In the genomic region with DNA sequence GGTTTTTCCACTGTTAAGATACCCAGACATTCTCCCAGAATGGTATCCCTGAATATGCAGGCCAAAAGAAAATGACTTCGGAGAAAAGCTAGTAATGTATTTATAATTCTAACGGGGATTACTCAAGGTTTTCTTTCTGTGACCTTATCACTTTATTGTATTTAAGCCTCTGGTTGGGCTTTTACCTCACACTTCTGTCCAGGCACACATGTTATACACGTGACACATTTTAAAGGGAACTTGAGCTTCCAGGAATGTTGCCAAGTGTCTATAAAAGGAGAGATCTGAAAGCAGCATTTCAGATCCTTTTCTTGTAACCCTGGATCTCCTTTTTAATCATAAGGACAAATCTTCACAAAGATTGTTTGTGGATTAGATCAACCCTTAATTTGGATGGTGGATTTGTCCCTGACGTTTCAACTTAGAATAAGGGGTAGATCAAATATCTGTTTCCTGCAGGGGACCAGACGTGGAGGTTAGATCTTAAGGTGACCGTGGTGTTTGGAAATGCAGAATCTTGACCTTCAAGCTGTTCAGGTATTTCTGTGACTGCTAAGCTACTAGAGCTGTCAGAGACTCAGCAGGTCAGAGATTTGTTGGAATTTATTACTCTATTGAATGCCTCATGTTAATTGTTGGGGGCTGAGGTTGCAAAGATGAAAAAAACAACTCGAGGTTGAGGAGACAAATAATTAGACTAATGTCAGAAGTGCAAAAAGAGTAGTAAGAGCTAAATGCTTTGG, we compare ENCODE assay signal across 8 cellular contexts. TPM values are rescaled to one million over a fixed set of nuclear protein-coding genes. Genes with fewer than 3 reads are reported as not detected.
A peak's percentile ranks its signal among the peaks of the same experiment; 100 is the strongest.
DNase-seq lines count a peak whose midpoint lies in the region; ATAC-seq and TF ChIP-seq lines count a peak whose summit lies in the region.

No MANE protein-coding gene starts in this region.

- no peaks in the 10 kb centered on the region for H3K9me3 ChIP-seq in HAP-1
- no peaks in the 10 kb centered on the region for H3K9me3 ChIP-seq in SK-N-MC (ENCODE audit: low read depth, low read length)
- no peaks in the 10 kb centered on the region for H3K9me3 ChIP-seq in esophagus muscularis mucosa
- no peaks in the 10 kb centered on the region for H3K9me3 ChIP-seq in trophoblast cell (ENCODE audit: insufficient read depth, low read depth, low read length)

- in situ Hi-C loops in HAP-1 (cut with MboI; ENCODE audit: low sequenced_read_pairs) = no loop called here

- no peak overlapping the region for H2AK5ac ChIP-seq in trophoblast cell (ENCODE audit: low read length)

- H2BK12ac ChIP-seq in trophoblast cell (ENCODE audit: low read length) = no peak overlapping the region

- H3K27ac ChIP-seq in SK-N-MC = 0 out of 2 replicates have a peak overlapping the region, but pooled peaks have one; percentile 37
- peak overlapping the region; percentile 96 to 99 (median 98) for H3K27ac ChIP-seq in esophagus muscularis mucosa (replicated peaks in 1 of 4)
- peak overlapping the region; percentile 5 for H3K27ac ChIP-seq in trophoblast cell (ENCODE audit: low read depth, low read length)

- intact Hi-C loops in esophagus muscularis mucosa (cut with DNase I) = no loop called here

- H3K4me3 ChIP-seq in HAP-1 = no peak overlapping the region
- peak overlapping the region; percentile 93 for H3K4me3 ChIP-seq in SK-N-MC
- H3K4me3 ChIP-seq in esophagus muscularis mucosa = peak overlapping the region; percentile 77 to 96 (median 90)
- H3K4me3 ChIP-seq in trophoblast cell (ENCODE audit: low read depth, low read length) = no peak overlapping the region

- H3K18ac ChIP-seq in trophoblast cell (ENCODE audit: low read length) = no peak overlapping the region

- peak; percentile 46 for DNase-seq in AG08395 (ENCODE audit: low spot score)
- peak; percentile 52 to 93 for DNase-seq in HAP-1 (ENCODE audit: low spot score in 2 of 2)
- DNase-seq in SK-N-MC (ENCODE audit: low read depth, low spot score) = no peak
- DNase-seq in esophagus muscularis mucosa (ENCODE audit: extremely low spot score) = no peak
- DNase-seq in trophoblast cell = peak in 1 of 2 donors; percentile 66
- no peak for DNase-seq in NK-92 treated with Interleukin-12 subunit alpha and Interleukin-12 subunit beta, amount 100 ng/mL, for 24 hours (lab: John Stamatoyannopoulos, UW)
- no peak for DNase-seq in T1000 (lab: John Stamatoyannopoulos, UW)

- H3K4me1 ChIP-seq in HAP-1 (peaks cover 26% of the 10 kb centered on the region), esophagus muscularis mucosa (peaks cover 63 to 76% (median 72%) of the 10 kb centered on the region in 4 donors), trophoblast cell (ENCODE audit: control insufficient read depth in 1 of 2, insufficient read depth in 2 of 2, low read length in 2 of 2) (peaks cover 4 to 9% of the 10 kb centered on the region in 2 experiments)

- peak overlapping the region; percentile 86 for H3K9ac ChIP-seq in SK-N-MC (ENCODE audit: insufficient read length)
- no peak overlapping the region for H3K9ac ChIP-seq in trophoblast cell (ENCODE audit: low read length)

- H3K79me1 ChIP-seq in trophoblast cell (ENCODE audit: low read length) = peaks cover 14% of the 10 kb centered on the region

- H3K36me3 ChIP-seq in HAP-1 (replicated peaks) (no peaks in the 10 kb centered on the region), SK-N-MC (ENCODE audit: insufficient read depth, low read length) (no peaks in the 10 kb centered on the region), esophagus muscularis mucosa (no peaks in the 10 kb centered on the region), trophoblast cell (ENCODE audit: control insufficient read depth in 1 of 2, insufficient read depth in 2 of 2, low read length in 2 of 2) (no peaks in the 10 kb centered on the region)

- H4K8ac ChIP-seq in trophoblast cell (ENCODE audit: low read depth, low read length) = no peak overlapping the region

- ATAC-seq in esophagus mucosa = no peak

- H3K79me2 ChIP-seq in trophoblast cell (ENCODE audit: control insufficient read depth, insufficient read depth, low read length, poor library complexity) = peaks cover 14% of the 10 kb centered on the region

- TF ChIP-seq EP300 in esophagus muscularis mucosa (IDR thresholded peaks at IDR 0.05) = no peak

- H4K91ac ChIP-seq in trophoblast cell (ENCODE audit: low read depth, low read length) = no peak overlapping the region

- no peak overlapping the region for H2BK5ac ChIP-seq in trophoblast cell (ENCODE audit: low read depth, low read length, poor library complexity)

- TF ChIP-seq CTCF in esophagus muscularis mucosa (IDR thresholded peaks at IDR 0.05) = no peak

- no peak overlapping the region for H2AFZ ChIP-seq in trophoblast cell (ENCODE audit: insufficient read depth, low read length, poor library complexity)

- 13% methylated on average over 7 of the region's 7 CpGs for WGBS in esophagus muscularis mucosa
- WGBS in trophoblast cell (ENCODE audit: extremely low coverage, insufficient coverage, insufficient read length) = no CpG with 5 or more reads among the region's 7 CpGs

- no peak overlapping the region for H3K4ac ChIP-seq in trophoblast cell (ENCODE audit: low read depth, low read length)

- H3K4me2 ChIP-seq in trophoblast cell (ENCODE audit: low read length) = peak overlapping the region; percentile 67

- no peak overlapping the region for H4K12ac ChIP-seq in trophoblast cell (ENCODE audit: low read depth, low read length)

- no peak for TF ChIP-seq POLR2A in esophagus muscularis mucosa (IDR thresholded peaks at IDR 0.05; ENCODE audit: low read depth)

- H2BK120ac ChIP-seq in trophoblast cell (ENCODE audit: insufficient read depth, low read length, poor library complexity) = no peak overlapping the region

- no peak overlapping the region for H3K23ac ChIP-seq in trophoblast cell (ENCODE audit: low read length)

- no peak overlapping the region for H3K14ac ChIP-seq in trophoblast cell (ENCODE audit: low read length)

- H3K27me3 ChIP-seq in HAP-1 (ENCODE audit: low read depth) (no peaks in the 10 kb centered on the region), esophagus muscularis mucosa (no peaks in the 10 kb centered on the region), trophoblast cell (ENCODE audit: insufficient read depth, low read length) (no peaks in the 10 kb centered on the region)

RNA-seq across cellular contexts. Expression of a gene that starts 1.5 kb away (rescaled TPM):
- total RNA-seq in esophagus muscularis mucosa (10 to 100 TPM; 37.1 to 63.0 (median 46.5) TPM), esophagus mucosa (19.7 TPM)
- 14.3 and 14.4 TPM in 2 replicates for polyA plus RNA-seq in trophoblast cell (2013)

RNA-seq across cellular contexts. Expression of a gene that starts 42.0 kb away (rescaled TPM):
- total RNA-seq in esophagus muscularis mucosa (under 1 TPM in 1 of 4 donors, not detected in 3; 0.13 TPM), esophagus mucosa (not detected)
- 0.26 and 0.28 TPM in 2 replicates for polyA plus RNA-seq in trophoblast cell (2013)

Comparison
In these comparisons a context has a peak if more than half of its experiments do, and no peak if none do; other contexts are left out.
1. DNase-seq: peak in AG08395 (single experiment) and HAP-1 (2 of 2); none in SK-N-MC (single experiment), esophagus muscularis mucosa (single experiment), NK-92 treated with Interleukin-12 subunit alpha and Interleukin-12 subunit beta, amount 100 ng/mL, for 24 hours (single experiment) and T1000 (single experiment).
2. H3K4me3 ChIP-seq: peak in SK-N-MC (single experiment) and esophagus muscularis mucosa (4 of 4); none in HAP-1 (single experiment) and trophoblast cell (single experiment).
3. H3K27ac ChIP-seq: peak in every context shown above with its lines; median percentile 98 in esophagus muscularis mucosa; 37 in SK-N-MC; 5 in trophoblast cell.